ENCODE assay signal across 9 cellular contexts in the genomic region with DNA sequence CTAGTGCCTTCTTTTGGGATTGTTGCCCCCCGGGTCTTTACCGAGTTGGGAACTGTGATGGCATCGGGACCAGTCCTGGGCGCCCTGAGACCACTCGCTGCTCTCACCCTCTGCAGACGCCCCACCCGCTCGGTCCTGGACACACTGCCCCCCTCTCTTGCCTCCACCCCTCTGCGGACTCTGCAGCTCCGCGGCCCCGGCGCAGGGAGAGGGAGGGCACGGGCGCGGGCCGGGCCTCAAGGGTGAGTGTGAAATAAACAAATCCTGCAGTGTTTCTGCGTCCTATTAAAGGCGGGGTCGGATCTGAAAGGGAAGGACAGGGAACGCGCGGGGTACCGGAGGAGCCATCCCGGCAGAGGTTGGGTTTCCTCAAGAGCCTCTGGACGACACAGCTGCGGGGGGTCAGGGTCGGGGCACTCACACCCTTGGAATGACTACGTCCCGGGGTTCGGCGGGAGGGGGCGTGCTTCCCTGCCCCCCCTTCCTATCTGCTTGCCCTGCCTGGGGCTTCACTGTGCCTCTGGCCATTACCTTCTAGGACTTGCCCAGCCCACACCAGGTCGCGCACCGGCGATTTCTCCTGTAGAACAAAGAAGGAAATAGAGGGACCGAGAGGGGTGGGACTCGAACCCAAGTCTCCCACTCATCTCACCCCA. TPM values are rescaled to one million over a fixed set of nuclear protein-coding genes. Genes with fewer than 3 reads are reported as not detected.
DNase-seq lines count a peak whose midpoint lies in the region; ATAC-seq and TF ChIP-seq lines count a peak whose summit lies in the region.
"Had no signal": no experiment of that assay in that cellular context is flagged by ENCODE, and none has a peak within 500 bp of the region (broad histone marks: within the 10 kb centered on the region; RNA-seq: fewer than 3 reads in every experiment).

No MANE protein-coding gene starts in this region.

- H3K4me3 ChIP-seq in vagina = peak overlapping the region; percentile 44 to 45

- no peaks in the 10 kb centered on the region for H3K9me3 ChIP-seq in vagina

- peak overlapping the region; percentile 76 for H3K27ac ChIP-seq in vagina

- H3K4me1 Mint-ChIP-seq in activated naive CD8-positive, alpha-beta T cell (ENCODE audit: low read depth) = peaks cover 26% of the 10 kb centered on the region
- H3K4me1 Mint-ChIP-seq in activated naive CD8-positive, alpha-beta T cell treated with anti-CD3 and anti-CD28 coated beads, Interleukin-2, amount 50 U/mL, for 24 hours = peaks cover 33% of the 10 kb centered on the region
- peaks cover 29% of the 10 kb centered on the region for H3K4me1 Mint-ChIP-seq in chondrocyte (ENCODE audit: low read depth)

- TF ChIP-seq POLR2A in vagina (IDR thresholded peaks at IDR 0.05) = no peak

- no peaks in the 10 kb centered on the region for H3K36me3 Mint-ChIP-seq in activated naive CD8-positive, alpha-beta T cell
- peaks cover 4% of the 10 kb centered on the region for H3K36me3 Mint-ChIP-seq in activated naive CD8-positive, alpha-beta T cell treated with anti-CD3 and anti-CD28 coated beads, Interleukin-2, amount 50 U/mL, for 24 hours (ENCODE audit: low read depth)
- H3K36me3 Mint-ChIP-seq in chondrocyte (ENCODE audit: low read depth) = no peaks in the 10 kb centered on the region

- H3K4me3 Mint-ChIP-seq in activated naive CD8-positive, alpha-beta T cell = peak overlapping the region; percentile 32
- H3K4me3 Mint-ChIP-seq in activated naive CD8-positive, alpha-beta T cell treated with anti-CD3 and anti-CD28 coated beads, Interleukin-2, amount 50 U/mL, for 24 hours = no peak overlapping the region
- peak overlapping the region; percentile 46 for H3K4me3 Mint-ChIP-seq in chondrocyte (ENCODE audit: unreplicated experiment)

- H3K27me3 ChIP-seq in vagina = no peaks in the 10 kb centered on the region

- no peak for DNase-seq in activated naive CD8-positive, alpha-beta T cell treated with anti-CD3 and anti-CD28 coated beads, Interleukin-2, amount 50 U/mL, for 24 hours
- DNase-seq in chondrocyte (ENCODE audit: low spot score) (no peak), midbrain (lab: John Stamatoyannopoulos, UW) (peak; percentile 42), vagina (ENCODE audit: extremely low spot score in 2 of 2) (no peak), SKM-1 treated with dmso at 0.1 percent for 144 hours (lab: John Stamatoyannopoulos, UW; ENCODE audit: unreplicated experiment) (no peak)
- no peak for DNase-seq in stimulated activated naive CD4-positive, alpha-beta T cell treated with Interleukin-2 at 50 U/mL for 16 hours (lab: John Stamatoyannopoulos, UW)
- DNase-seq: activated gamma-delta T cell had no signal

- H3K4me1 ChIP-seq in vagina = peaks cover 59% of the 10 kb centered on the region

- H3K27ac Mint-ChIP-seq in activated naive CD8-positive, alpha-beta T cell = no peak overlapping the region
- no peak overlapping the region for H3K27ac Mint-ChIP-seq in activated naive CD8-positive, alpha-beta T cell treated with anti-CD3 and anti-CD28 coated beads, Interleukin-2, amount 50 U/mL, for 24 hours
- H3K27ac Mint-ChIP-seq in chondrocyte (ENCODE audit: unreplicated experiment) = no peak overlapping the region

- H3K9me3 Mint-ChIP-seq in activated naive CD8-positive, alpha-beta T cell (ENCODE audit: low read depth) = no peaks in the 10 kb centered on the region
- H3K9me3 Mint-ChIP-seq in activated naive CD8-positive, alpha-beta T cell treated with anti-CD3 and anti-CD28 coated beads, Interleukin-2, amount 50 U/mL, for 24 hours = no peaks in the 10 kb centered on the region
- no peaks in the 10 kb centered on the region for H3K9me3 Mint-ChIP-seq in chondrocyte (ENCODE audit: low read depth)

- TF ChIP-seq CTCF in chondrocyte (IDR thresholded peaks at IDR 0.05) = no peak
- no peak for TF ChIP-seq CTCF in vagina (IDR thresholded peaks at IDR 0.05)

- H3K36me3 ChIP-seq in vagina = no peaks in the 10 kb centered on the region

- ATAC-seq in activated naive CD8-positive, alpha-beta T cell treated with anti-CD3 and anti-CD28 coated beads, Interleukin-2, amount 50 U/mL, for 24 hours = no peak
- ATAC-seq in GM19467 (IDR thresholded peaks at IDR 0.05; ENCODE audit: unreplicated experiment) = no peak

- H3K27me3 Mint-ChIP-seq in activated naive CD8-positive, alpha-beta T cell = peaks cover 21% of the 10 kb centered on the region
- peaks cover 58% of the 10 kb centered on the region for H3K27me3 Mint-ChIP-seq in activated naive CD8-positive, alpha-beta T cell treated with anti-CD3 and anti-CD28 coated beads, Interleukin-2, amount 50 U/mL, for 24 hours
- peaks cover 13% of the 10 kb centered on the region for H3K27me3 Mint-ChIP-seq in chondrocyte (ENCODE audit: low read depth)

- intact Hi-C loops in vagina (cut with DNase I) = no loop called here

RNA-seq across cellular contexts. Expression of a gene that starts 0.5 kb away (rescaled TPM):
- total RNA-seq in chondrocyte (11.6 to 19.0 TPM (median 15.7 TPM) in 3 replicates), vagina (54.3 TPM)

RNA-seq across cellular contexts. Expression of a gene that starts 4.3 kb away (rescaled TPM):
- 14.6 to 17.5 TPM (median 16.0 TPM) in 3 replicates for total RNA-seq in chondrocyte
- 31.4 TPM for total RNA-seq in vagina

RNA-seq across cellular contexts. Expression of a gene that starts 4.3 kb away (rescaled TPM):
- 16.6 to 20.0 TPM (median 19.1 TPM) in 3 replicates for total RNA-seq in chondrocyte
- 22.3 TPM for total RNA-seq in vagina

RNA-seq across cellular contexts. Expression of a gene that starts 6.3 kb away (rescaled TPM):
- total RNA-seq in chondrocyte (21.9 to 34.6 TPM (median 31.2 TPM) in 3 replicates), vagina (19.2 TPM)

RNA-seq across cellular contexts. Expression of a gene that starts 13.2 kb away (rescaled TPM):
- total RNA-seq in chondrocyte (39.9 to 64.4 TPM (median 41.4 TPM) in 3 replicates), vagina (12.8 TPM)
